ENCODE assay signal across 8 cellular contexts in the genomic region with DNA sequence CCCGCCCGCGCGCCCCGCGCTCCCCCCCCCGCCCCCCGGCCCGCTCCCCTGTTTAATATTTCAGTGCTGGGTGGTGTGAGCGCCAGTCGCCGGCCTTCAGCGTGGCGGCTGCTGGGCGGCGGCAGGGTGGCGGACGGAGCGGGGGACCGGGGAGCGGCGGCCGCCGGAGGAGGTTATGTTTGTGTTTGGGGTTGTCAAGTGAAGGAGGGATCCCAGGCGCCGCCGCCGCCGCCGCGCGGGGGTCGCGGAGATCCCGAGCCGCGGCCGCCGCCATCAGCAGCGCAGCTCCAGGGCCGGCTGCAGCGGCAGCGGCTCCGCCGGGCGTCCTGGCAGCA. TPM values are rescaled to one million over a fixed set of nuclear protein-coding genes. Genes with fewer than 3 reads are reported as not detected.
DNase-seq lines count a peak whose midpoint lies in the region; ATAC-seq and TF ChIP-seq lines count a peak whose summit lies in the region.

A gene (plus strand): TSS at position 82 of the 335 bp plus-strand sequence. CDS start 3,317 bp downstream, outside the sequence.

- peak within 1 kb of the TSS; percentile 88 to 100 for H3K27ac ChIP-seq in coronary artery
- peak within 1 kb of the TSS; percentile 94 to 100 (median 96) for H3K27ac ChIP-seq in right lobe of liver

- H3K27ac Mint-ChIP-seq in stimulated activated naive CD8-positive, alpha-beta T cell treated with anti-CD3 and anti-CD28 coated beads, Interleukin-15, amount 100 ng/mL, for 72 hours, result peak within 1 kb of the TSS; percentile 99

- H3K9me3 ChIP-seq in right lobe of liver, result no peaks in the 10 kb centered on the region

- H3K4me3 ChIP-seq in AG09309 (ENCODE audit: control insufficient read depth, low read depth, low read length) (peak within 1 kb of the TSS; percentile 83), coronary artery (peak within 1 kb of the TSS; percentile 93), right lobe of liver (peak within 1 kb of the TSS; percentile 62 to 74 (median 70))

- no peak for TF ChIP-seq CTCF in AG09309 (IDR thresholded peaks at IDR 0.05; ENCODE audit: control insufficient read depth, insufficient read depth, low read depth, low read length, missing control alignments)
- no peak for TF ChIP-seq CTCF in coronary artery (IDR thresholded peaks at IDR 0.05)
- TF ChIP-seq CTCF in right lobe of liver (IDR thresholded peaks at IDR 0.05), result no peak

- intact Hi-C loops in right lobe of liver (cut with DNase I), result loop anchor here in 1 of 2 donors (10.0 kb wide), 1 partner anchor 147 kb away; no protein-coding TSS in a partner anchor

- WGBS in right lobe of liver (ENCODE audit: insufficient coverage, low coverage, low lambda C conversion rate, missing lambda C conversion rate), result 0% methylated on average over 8 of the region's 46 CpGs

- H3K4me1 Mint-ChIP-seq in stimulated activated naive CD8-positive, alpha-beta T cell treated with anti-CD3 and anti-CD28 coated beads, Interleukin-15, amount 100 ng/mL, for 72 hours, result peaks cover 58% of the 10 kb centered on the region

- peak within 1 kb of the TSS; percentile 99 to 100 for H3K4me3 Mint-ChIP-seq in stimulated activated naive CD8-positive, alpha-beta T cell treated with anti-CD3 and anti-CD28 coated beads, Interleukin-15, amount 100 ng/mL, for 72 hours

- TF ChIP-seq POLR2A in right lobe of liver (IDR thresholded peaks at IDR 0.05) (no peak), GM18505 (IDR thresholded peaks at IDR 0.05; ENCODE audit: borderline replicate concordance, extremely low read depth, insufficient read depth, insufficient read length) (no peak)

- H3K9me3 Mint-ChIP-seq in stimulated activated naive CD8-positive, alpha-beta T cell treated with anti-CD3 and anti-CD28 coated beads, Interleukin-15, amount 100 ng/mL, for 72 hours, result peaks cover 0 to 3% of the 10 kb centered on the region in 2 donors

- no peak for DNase-seq in AG09309 (ENCODE audit: low read depth)
- DNase-seq in RKO (ENCODE audit: low spot score), result peak; percentile 27
- DNase-seq in coronary artery (ENCODE audit: low spot score), result no peak
- peak in 2 of 3 donors; percentile 56 to 69 for DNase-seq in right lobe of liver
- DNase-seq in stimulated activated naive CD8-positive, alpha-beta T cell treated with anti-CD3 and anti-CD28 coated beads, Interleukin-15, amount 100 ng/mL, for 72 hours, result peak in 1 of 2 donors; percentile 43

- no peaks in the 10 kb centered on the region for H3K27me3 Mint-ChIP-seq in stimulated activated naive CD8-positive, alpha-beta T cell treated with anti-CD3 and anti-CD28 coated beads, Interleukin-15, amount 100 ng/mL, for 72 hours

- peak; percentile 2 for ATAC-seq in GM21526 (IDR thresholded peaks at IDR 0.05; ENCODE audit: low FRiP score, unreplicated experiment)
- no peak for ATAC-seq in right lobe of liver
- peak; percentile 0 for ATAC-seq in stimulated activated naive CD8-positive, alpha-beta T cell treated with anti-CD3 and anti-CD28 coated beads, Interleukin-15, amount 100 ng/mL, for 72 hours
- no peak for ATAC-seq in GM18505 (IDR thresholded peaks at IDR 0.05; ENCODE audit: unreplicated experiment)
- no peak for ATAC-seq in GM18511 (IDR thresholded peaks at IDR 0.05; ENCODE audit: unreplicated experiment)

- H3K36me3 ChIP-seq in right lobe of liver, result peaks cover 0 to 19% (median 1%) of the 10 kb centered on the region in 4 donors

- H3K27me3 ChIP-seq in right lobe of liver, result no peaks in the 10 kb centered on the region

- peaks cover 0 to 32% (median 0%) of the 10 kb centered on the region in 4 donors for H3K4me1 ChIP-seq in right lobe of liver

RNA-seq across cellular contexts. Expression of the gene that starts here (rescaled TPM):
- 10 to 100 TPM; 13.2 to 23.3 (median 17.8) TPM for total RNA-seq in right lobe of liver

Comparison
In these comparisons a context has a peak if more than half of its experiments do, and no peak if none do; other contexts are left out.
1. DNase-seq: peak in RKO (single experiment) and right lobe of liver (2 of 3); none in AG09309 (single experiment) and coronary artery (single experiment).
2. ATAC-seq: peak in GM21526 (single experiment) and stimulated activated naive CD8-positive, alpha-beta T cell treated with anti-CD3 and anti-CD28 coated beads, Interleukin-15, amount 100 ng/mL, for 72 hours (single experiment); none in right lobe of liver (0 of 4), GM18505 (single experiment) and GM18511 (single experiment).
3. Peak in every context shown above with its lines, with median percentiles within 50 percentile points of each other: H3K4me3 ChIP-seq.